In genomic region chr10:62806246-62806645, GRCh38 we compare ENCODE assay signal across 9 cellular contexts. TPM values are rescaled to one million over a fixed set of nuclear protein-coding genes. Genes with fewer than 3 reads are reported as not detected.
DNase-seq lines count a peak whose midpoint lies in the region; ATAC-seq and TF ChIP-seq lines count a peak whose summit lies in the region.
"Had no signal": no experiment of that assay in that cellular context is flagged by ENCODE, and none has a peak within 500 bp of the region (broad histone marks: within the 10 kb centered on the region; RNA-seq: fewer than 3 reads in every experiment).

No MANE protein-coding gene starts in this region.

- H3K9ac ChIP-seq in neuronal stem cell (ENCODE audit: low read depth, low read length, poor library complexity): no peak overlapping the region

- no peaks in the 10 kb centered on the region for H3K9me3 Mint-ChIP-seq in activated naive CD8-positive, alpha-beta T cell treated with anti-CD3 and anti-CD28 coated beads for 36 hours
- H3K9me3 Mint-ChIP-seq in type B pancreatic cell: no peaks in the 10 kb centered on the region

- H3K14ac ChIP-seq in neuronal stem cell (ENCODE audit: low read length): no peak overlapping the region

- H3K36me3 ChIP-seq in heart left ventricle (peaks cover 0 to 24% (median 7%) of the 10 kb centered on the region in 9 donors), neuronal stem cell (replicated peaks in 1 of 2; ENCODE audit: control insufficient read depth in 2 of 2, insufficient read depth in 2 of 2, low read length in 2 of 2) (peaks cover 0 to 51% of the 10 kb centered on the region in 2 donors)

- no peak overlapping the region for H2BK120ac ChIP-seq in neuronal stem cell (ENCODE audit: low read depth, low read length)

- no peak overlapping the region for H2BK15ac ChIP-seq in neuronal stem cell (ENCODE audit: low read length)

- H3K4me1 Mint-ChIP-seq in activated naive CD8-positive, alpha-beta T cell treated with anti-CD3 and anti-CD28 coated beads for 36 hours: peaks cover 55% of the 10 kb centered on the region
- peaks cover 33% of the 10 kb centered on the region for H3K4me1 Mint-ChIP-seq in type B pancreatic cell (ENCODE audit: unreplicated experiment)

- no peak overlapping the region for H4K91ac ChIP-seq in neuronal stem cell (ENCODE audit: low read depth, low read length, poor library complexity)

- no peaks in the 10 kb centered on the region for H3K9me3 ChIP-seq in heart left ventricle
- no peaks in the 10 kb centered on the region for H3K9me3 ChIP-seq in neuronal stem cell (replicated peaks in 1 of 2; ENCODE audit: control insufficient read depth in 2 of 2, insufficient read depth in 1 of 2, low read depth in 1 of 2, low read length in 2 of 2)

- 12 to 25% (median 17%) methylated on average over 1 of the region's 1 CpG for WGBS in heart left ventricle, 4 donors
- WGBS in lower leg skin, 2 donors: 22 to 23% methylated on average over 1 of the region's 1 CpG
- WGBS in neuronal stem cell (ENCODE audit: extremely low coverage in 2 of 2, insufficient read length in 2 of 2, insufficient replicate concordance in 1 of 2), 2 donors: no CpG with 5 or more reads among the region's 1 CpG

- H3K79me1 ChIP-seq in neuronal stem cell (ENCODE audit: low read depth, low read length): peaks cover 6% of the 10 kb centered on the region

- intact Hi-C loops in heart left ventricle (cut with DNase I): loop anchor here in 2 of 10 donors (5.0 to 10.0 kb wide), 2 partner anchors 44 to 171 kb away; no protein-coding TSS in a partner anchor
- intact Hi-C loops in left ventricle myocardium superior (cut with micrococcal nuclease): no loop called here
- intact Hi-C loops in lower leg skin (cut with DNase I; ENCODE audit: low total_unique reads): no loop called here

- H3K4ac ChIP-seq in neuronal stem cell (ENCODE audit: low read length): no peak overlapping the region

- H2AFZ ChIP-seq in neuronal stem cell (ENCODE audit: low read length): no peak overlapping the region

- H2AK5ac ChIP-seq in neuronal stem cell (ENCODE audit: low read depth, low read length): no peak overlapping the region

- TF ChIP-seq POLR2A in heart left ventricle (IDR thresholded peaks at IDR 0.05) (no peak), lower leg skin (IDR thresholded peaks at IDR 0.05) (no peak)

- DNase-seq in heart left ventricle (no peak), left ventricle myocardium superior (no peak), kidney tubule cell (ENCODE audit: low spot score) (peak; percentile 11), type B pancreatic cell (ENCODE audit: extremely low spot score, unreplicated experiment) (no peak), lower leg skin (ENCODE audit: low spot score in 2 of 2) (no peak), neuronal stem cell (ENCODE audit: low spot score) (no peak)
- no peak for DNase-seq in activated naive CD8-positive, alpha-beta T cell treated with anti-CD3 and anti-CD28 coated beads for 36 hours
- no peak for DNase-seq in activated CD4-positive, CD25-positive, alpha-beta regulatory T cell treated with anti-CD3 and anti-CD28 coated beads, Interleukin-2, amount 50 U/mL, for 72 hours
- DNase-seq: DMS79 had no signal

- no peak overlapping the region for H4K8ac ChIP-seq in neuronal stem cell (ENCODE audit: low read depth, low read length)

- H3K27ac Mint-ChIP-seq in activated naive CD8-positive, alpha-beta T cell treated with anti-CD3 and anti-CD28 coated beads for 36 hours: peak overlapping the region; percentile 2
- peak overlapping the region; percentile 55 for H3K27ac Mint-ChIP-seq in type B pancreatic cell

- H3K4me2 ChIP-seq in neuronal stem cell (ENCODE audit: insufficient read depth, low read length, poor library complexity, severe bottlenecking): no peak overlapping the region

- H3K4me3 Mint-ChIP-seq in activated naive CD8-positive, alpha-beta T cell treated with anti-CD3 and anti-CD28 coated beads for 36 hours: peak overlapping the region; percentile 94
- peak overlapping the region; percentile 91 for H3K4me3 Mint-ChIP-seq in type B pancreatic cell

- H2BK12ac ChIP-seq in neuronal stem cell (ENCODE audit: low read length): no peak overlapping the region

- ATAC-seq in heart left ventricle: no peak
- no peak for ATAC-seq in left ventricle myocardium superior

- H3K36me3 Mint-ChIP-seq in activated naive CD8-positive, alpha-beta T cell treated with anti-CD3 and anti-CD28 coated beads for 36 hours: peaks cover 45% of the 10 kb centered on the region
- H3K36me3 Mint-ChIP-seq in type B pancreatic cell: peaks cover 18% of the 10 kb centered on the region

- no peak overlapping the region for H2BK5ac ChIP-seq in neuronal stem cell (ENCODE audit: low read length)

- H3K27me3 ChIP-seq in heart left ventricle: no peaks in the 10 kb centered on the region
- H3K27me3 ChIP-seq in neuronal stem cell (ENCODE audit: control insufficient read depth in 3 of 3, insufficient read depth in 3 of 3, low read depth in 1 of 3, low read length in 3 of 3): no peaks in the 10 kb centered on the region

- H3K23ac ChIP-seq in neuronal stem cell (ENCODE audit: low read depth, low read length, poor library complexity): no peak overlapping the region

- peaks cover 0 to 50% (median 30%) of the 10 kb centered on the region in 12 donors for H3K4me1 ChIP-seq in heart left ventricle
- peaks cover 6 to 27% of the 10 kb centered on the region in 2 donors for H3K4me1 ChIP-seq in neuronal stem cell (ENCODE audit: control insufficient read depth in 2 of 2, insufficient read depth in 1 of 2, low read depth in 1 of 2, low read length in 2 of 2)

- TF ChIP-seq CTCF in heart left ventricle (IDR thresholded peaks at IDR 0.05) (no peak), type B pancreatic cell (conservative IDR thresholded peaks at IDR 0.05) (no peak), lower leg skin (IDR thresholded peaks at IDR 0.05) (no peak)

- H3K27ac ChIP-seq in heart left ventricle (peak overlapping the region in 6 of 12 donors; percentile 2 to 98 (median 97)), neuronal stem cell (replicated peaks; ENCODE audit: low read length) (no peak overlapping the region)

- H3K4me3 ChIP-seq in heart left ventricle: peak overlapping the region in 11 of 12 donors; percentile 65 to 93 (median 81)
- no peak overlapping the region for H3K4me3 ChIP-seq in lower leg skin (ENCODE audit: low read depth, poor library complexity, severe bottlenecking)
- peak overlapping the region in 1 of 2 donors; percentile 80 for H3K4me3 ChIP-seq in neuronal stem cell (ENCODE audit: low read length in 2 of 2)

- no peak overlapping the region for H3K18ac ChIP-seq in neuronal stem cell (ENCODE audit: low read length)

- H3K27me3 Mint-ChIP-seq in activated naive CD8-positive, alpha-beta T cell treated with anti-CD3 and anti-CD28 coated beads for 36 hours: no peaks in the 10 kb centered on the region
- peaks cover 12% of the 10 kb centered on the region for H3K27me3 Mint-ChIP-seq in type B pancreatic cell

RNA-seq across cellular contexts. Expression of gene ADO, which starts 1.7 kb away (rescaled TPM):
- 10 to 100 TPM; 18.3 to 35.5 (median 19.7) TPM for total RNA-seq in heart left ventricle
- 10 to 100 TPM in 1 of 2 donors, 1 to 10 TPM in 1; 7.6 to 24.6 TPM for polyA plus RNA-seq in heart left ventricle
- total RNA-seq in left ventricle myocardium superior: 16.7 TPM
- total RNA-seq in activated naive CD8-positive, alpha-beta T cell treated with anti-CD3 and anti-CD28 coated beads for 36 hours: 10 to 100 TPM; 22.5 to 23.3 TPM
- 15.7 and 27.5 TPM in 2 replicates for total RNA-seq in type B pancreatic cell (ENCODE audit: low replicate concordance)
- total RNA-seq in lower leg skin: 10 to 100 TPM; 17.1 to 22.3 (median 21.2) TPM
- polyA plus RNA-seq in neuronal stem cell (2013, experiment 1 of 2): 20.4 TPM
- 21.1 TPM for polyA plus RNA-seq in neuronal stem cell (2013, experiment 2 of 2)

RNA-seq across cellular contexts. Expression of gene EGR2, which starts 9.9 kb away (rescaled TPM):
- total RNA-seq in heart left ventricle (1 to 10 TPM in 7 of 9 donors, under 1 TPM in 2; 0.37 to 8.5 (median 1.9) TPM), left ventricle myocardium superior (0.55 TPM), type B pancreatic cell (ENCODE audit: low replicate concordance) (17.6 and 26.7 TPM in 2 replicates), lower leg skin (10 to 100 TPM in 3 of 4 donors, 1 to 10 TPM in 1; 9.7 to 23.8 (median 18.1) TPM)
- 1 to 10 TPM; 1.4 to 1.8 TPM for polyA plus RNA-seq in heart left ventricle
- total RNA-seq in activated naive CD8-positive, alpha-beta T cell treated with anti-CD3 and anti-CD28 coated beads for 36 hours: 10 to 100 TPM; 52.1 to 53.2 TPM
- 0.86 TPM for polyA plus RNA-seq in neuronal stem cell (2013, experiment 1 of 2)
- polyA plus RNA-seq in neuronal stem cell (2013, experiment 2 of 2): 0.73 TPM
